ENCODE assay signal across 19 cellular contexts in genomic region chr20:40207618-40208017, GRCh38.
A peak's percentile ranks its signal among the peaks of the same experiment; 100 is the strongest.
DNase-seq lines count a peak whose midpoint lies in the region; ATAC-seq and TF ChIP-seq lines count a peak whose summit lies in the region.
"Had no signal": no experiment of that assay in that cellular context is flagged by ENCODE, and none has a peak within 500 bp of the region (broad histone marks: within the 10 kb centered on the region; RNA-seq: fewer than 3 reads in every experiment).

No MANE protein-coding gene starts in this region.

- TF ChIP-seq CTCF in right atrium auricular region (IDR thresholded peaks at IDR 0.05) (no peak), gastroesophageal sphincter (IDR thresholded peaks at IDR 0.05) (no peak), liver (IDR thresholded peaks at IDR 0.05; ENCODE audit: low read depth, low read length, missing input control) (no peak), hepatocyte (IDR thresholded peaks at IDR 0.05; ENCODE audit: poor library complexity) (no peak)

- no peaks in the 10 kb centered on the region for H3K79me2 ChIP-seq in hepatocyte

- H3K9me3 ChIP-seq in right atrium auricular region (peaks cover 0 to 12% of the 10 kb centered on the region in 2 donors), adipocyte (ENCODE audit: control insufficient read depth, low read length) (peaks cover 5% of the 10 kb centered on the region), gastroesophageal sphincter (peaks cover 0 to 3% (median 0%) of the 10 kb centered on the region in 3 donors), liver (ENCODE audit: control insufficient read depth in 4 of 4, low read length in 3 of 4) (no peaks in the 10 kb centered on the region), hepatocyte (ENCODE audit: low read depth) (no peaks in the 10 kb centered on the region)
- H3K9me3 ChIP-seq: A549 had no signal

- no peak for DNase-seq in Right ventricle myocardium inferior (ENCODE audit: missing footprints)
- no peak for DNase-seq in right atrium auricular region (ENCODE audit: low spot score)
- DNase-seq in adipocyte (ENCODE audit: low read depth) = no peak
- no peak for DNase-seq in hepatocyte (ENCODE audit: low spot score)
- DNase-seq: AML-193; CD4-positive, alpha-beta T cell; DMS153; DMS79; GDM1; HFFc6 had no signal

- 11 to 38% methylated on average over 1 of the region's 1 CpG for WGBS in gastroesophageal sphincter (ENCODE audit: low coverage in 1 of 2), 2 donors
- WGBS in liver = 68% methylated on average over 1 of the region's 1 CpG
- WGBS in hepatocyte (ENCODE audit: low lambda C conversion rate, missing lambda C conversion rate) = 48% methylated on average over 1 of the region's 1 CpG

- intact Hi-C loops in Right ventricle myocardium inferior (cut with DNase I) = no loop called here

- ATAC-seq in Right ventricle myocardium inferior (peak; percentile 95), gastroesophageal sphincter (peak; percentile 25), HG03520 (IDR thresholded peaks at IDR 0.05; ENCODE audit: unreplicated experiment) (no peak), HG03135 (IDR thresholded peaks at IDR 0.05; ENCODE audit: unreplicated experiment) (no peak)
- ATAC-seq: A549, GM23338, HCT116 had no signal

- H3K4me3 ChIP-seq in right atrium auricular region (no peak overlapping the region), adipocyte (ENCODE audit: low read length) (no peak overlapping the region), gastroesophageal sphincter (no peak overlapping the region), liver (ENCODE audit: low read depth in 1 of 3, low read length in 3 of 3) (no peak overlapping the region), hepatocyte (no peak overlapping the region)
- H3K4me3 ChIP-seq: A549, GM23338 had no signal

- no peaks in the 10 kb centered on the region for H3K4me1 ChIP-seq in right atrium auricular region
- H3K4me1 ChIP-seq in adipocyte (ENCODE audit: control insufficient read depth, insufficient read depth, low read length) = peaks cover 11% of the 10 kb centered on the region
- H3K4me1 ChIP-seq in gastroesophageal sphincter = no peaks in the 10 kb centered on the region
- no peaks in the 10 kb centered on the region for H3K4me1 ChIP-seq in liver (ENCODE audit: control insufficient read depth in 4 of 4, insufficient read depth in 4 of 4, low read length in 3 of 4)
- no peaks in the 10 kb centered on the region for H3K4me1 ChIP-seq in hepatocyte (ENCODE audit: insufficient read depth)
- H3K4me1 ChIP-seq: A549 had no signal

- H3K9ac ChIP-seq in adipocyte (ENCODE audit: low read length) = peak overlapping the region; percentile 25
- H3K9ac ChIP-seq in liver (ENCODE audit: low read depth in 1 of 2, low read length in 2 of 2) = no peak overlapping the region

- H3K27ac ChIP-seq in right atrium auricular region = no peak overlapping the region
- H3K27ac ChIP-seq in gastroesophageal sphincter = no peak overlapping the region
- H3K27ac ChIP-seq in liver (ENCODE audit: low read depth in 1 of 2, low read length in 2 of 2) = no peak overlapping the region
- H3K27ac ChIP-seq in hepatocyte = no peak overlapping the region
- H3K27ac ChIP-seq: 22Rv1, A549, C4-2B had no signal

- no peak for TF ChIP-seq POLR2A in gastroesophageal sphincter (IDR thresholded peaks at IDR 0.05)

- H4K20me1 ChIP-seq in hepatocyte (ENCODE audit: insufficient read depth, poor library complexity, severe bottlenecking) = no peaks in the 10 kb centered on the region

- no peak for TF ChIP-seq EP300 in gastroesophageal sphincter (IDR thresholded peaks at IDR 0.05)

- H3K27me3 ChIP-seq in right atrium auricular region = no peaks in the 10 kb centered on the region
- no peaks in the 10 kb centered on the region for H3K27me3 ChIP-seq in adipocyte (replicated peaks; ENCODE audit: control insufficient read depth, insufficient read depth, low read length)
- H3K27me3 ChIP-seq in gastroesophageal sphincter = no peaks in the 10 kb centered on the region
- H3K27me3 ChIP-seq in liver (ENCODE audit: control insufficient read depth in 4 of 4, insufficient read depth in 4 of 4, low read length in 3 of 4) = no peaks in the 10 kb centered on the region
- no peaks in the 10 kb centered on the region for H3K27me3 ChIP-seq in hepatocyte

- H3K4me2 ChIP-seq in hepatocyte = no peak overlapping the region
- H3K4me2 ChIP-seq: A549, GM23338 had no signal

- no peak for TF ChIP-seq RAD21 in liver (IDR thresholded peaks at IDR 0.05)

- H3K9me2 ChIP-seq in hepatocyte (replicated peaks; ENCODE audit: insufficient read depth) = no peaks in the 10 kb centered on the region

- H2AFZ ChIP-seq in hepatocyte = no peak overlapping the region
- H2AFZ ChIP-seq: GM23338 had no signal

- no peaks in the 10 kb centered on the region for H3K36me3 ChIP-seq in right atrium auricular region
- H3K36me3 ChIP-seq in adipocyte (ENCODE audit: control insufficient read depth, insufficient read depth, low read length, severe bottlenecking) = no peaks in the 10 kb centered on the region
- H3K36me3 ChIP-seq in gastroesophageal sphincter = no peaks in the 10 kb centered on the region
- no peaks in the 10 kb centered on the region for H3K36me3 ChIP-seq in liver (ENCODE audit: control insufficient read depth in 4 of 4, insufficient read depth in 3 of 4, low read depth in 1 of 4, low read length in 3 of 4)
- H3K36me3 ChIP-seq in hepatocyte (replicated peaks; ENCODE audit: insufficient read depth, low read depth) = peaks cover 4% of the 10 kb centered on the region

TF ChIP-seq in liver, 16 proteins besides CTCF, POLR2A, EP300 and RAD21:
- TF ChIP-seq NR2F2 (IDR thresholded peaks at IDR 0.05) (peak; percentile 17), EGR1 (IDR thresholded peaks at IDR 0.05; ENCODE audit: low read depth in 2 of 2) (no peak), TAF1 (conservative IDR thresholded peaks at IDR 0.05) (no peak)
TF ChIP-seq in liver: peak in this region for 1.

Comparison
In these comparisons a context has a peak if more than half of its experiments do, and no peak if none do; other contexts are left out.
1. ATAC-seq: peak in Right ventricle myocardium inferior (single experiment) and gastroesophageal sphincter (single experiment); none in HG03520 (single experiment) and HG03135 (single experiment).